8 cellular contexts compared by ENCODE assay signal in the genomic region with DNA sequence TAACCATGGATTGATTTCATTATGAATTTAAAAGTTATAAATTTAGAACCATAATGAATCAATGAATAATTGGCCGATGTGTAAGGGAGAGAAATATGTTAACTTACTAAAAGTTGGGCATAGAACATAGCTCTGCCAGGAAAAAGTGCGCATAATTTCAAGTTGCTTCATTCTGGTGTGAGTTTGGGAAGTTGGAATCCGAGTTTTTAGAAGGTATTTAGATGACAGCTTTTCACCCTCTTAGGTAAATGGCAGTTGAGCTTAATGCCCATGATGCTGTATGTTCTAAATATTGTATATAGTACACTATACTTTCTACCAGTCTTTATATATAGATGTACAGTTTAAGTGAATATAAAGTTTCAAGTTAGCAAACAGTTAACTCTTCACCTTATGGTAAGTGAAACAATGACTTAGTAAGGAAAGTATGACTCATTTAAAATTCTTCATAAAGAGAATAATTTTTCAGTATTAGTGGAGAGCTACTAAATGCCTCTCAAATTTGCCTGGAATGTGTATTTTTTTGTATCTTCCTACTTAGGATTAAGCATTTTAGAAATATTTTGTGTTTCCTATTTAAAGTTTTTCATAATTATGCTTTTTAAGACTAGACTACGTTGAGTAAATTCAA. TPM values are rescaled to one million over a fixed set of nuclear protein-coding genes. Genes with fewer than 3 reads are reported as not detected.
A peak's percentile ranks its signal among the peaks of the same experiment; 100 is the strongest.
DNase-seq lines count a peak whose midpoint lies in the region; ATAC-seq and TF ChIP-seq lines count a peak whose summit lies in the region.

No MANE protein-coding gene starts in this region.

- no peaks in the 10 kb centered on the region for H3K36me3 Mint-ChIP-seq in mesothelial cell of epicardium

- H3K18ac ChIP-seq in IMR-90 (ENCODE audit: low read depth, low read length) = no peak overlapping the region

- H3K27me3 Mint-ChIP-seq in mesothelial cell of epicardium (ENCODE audit: low read depth) = no peaks in the 10 kb centered on the region

- H2BK20ac ChIP-seq in IMR-90 (ENCODE audit: low read depth, low read length) = no peak overlapping the region

- H4K91ac ChIP-seq in IMR-90 (ENCODE audit: insufficient read depth, low read depth, low read length) = no peak overlapping the region

- H4K20me1 ChIP-seq in BLaER1 = peaks cover 31% of the 10 kb centered on the region; the same call in 1 of the 2 replicates
- H4K20me1 ChIP-seq in IMR-90 (ENCODE audit: insufficient read depth, low read length) = no peaks in the 10 kb centered on the region

- peaks cover 13 to 29% of the 10 kb centered on the region in 2 experiments; a peak in 3 of 4 replicates for H3K79me1 ChIP-seq in IMR-90 (ENCODE audit: low read depth in 1 of 2, low read length in 2 of 2)

- H3K9me3 Mint-ChIP-seq in mesothelial cell of epicardium = no peaks in the 10 kb centered on the region

- TF ChIP-seq CTCF in IMR-90 (conservative IDR thresholded peaks at IDR 0.05; ENCODE audit: low read depth, low read length) = no peak
- TF ChIP-seq CTCF in breast epithelium (IDR thresholded peaks at IDR 0.05) = no peak
- no peak for TF ChIP-seq CTCF in mesothelial cell of epicardium (IDR thresholded peaks at IDR 0.05; ENCODE audit: unreplicated experiment)

- H3K27me3 ChIP-seq in BLaER1 (no peaks in the 10 kb centered on the region), IMR-90 (ENCODE audit: control insufficient read depth, insufficient read depth, low read length) (no peaks in the 10 kb centered on the region), breast epithelium (no peaks in the 10 kb centered on the region)

- no peak overlapping the region; the same call in 1 of the 2 replicates for H3K4ac ChIP-seq in IMR-90 (ENCODE audit: low read depth, low read length)

- H3K4me1 ChIP-seq in BLaER1 (peaks cover 31% of the 10 kb centered on the region), IMR-90 (ENCODE audit: control insufficient read depth, insufficient read depth, low read length) (peaks cover 3% of the 10 kb centered on the region; the same call in 1 of the 2 replicates), breast epithelium (no peaks in the 10 kb centered on the region)

- H2AK5ac ChIP-seq in IMR-90 (ENCODE audit: low read depth, low read length) = no peak overlapping the region

- ATAC-seq in IMR-90 (ENCODE audit: low read depth) (no peak), HG03457 (IDR thresholded peaks at IDR 0.05; ENCODE audit: unreplicated experiment) (no peak), GM19395 (IDR thresholded peaks at IDR 0.05; ENCODE audit: unreplicated experiment) (no peak)

- H3K23ac ChIP-seq in IMR-90 (ENCODE audit: low read depth, low read length) = peak overlapping the region; percentile 19; the same call in 1 of the 2 replicates

- WGBS in IMR-90 (ENCODE audit: extremely low coverage in 2 of 2, insufficient read length in 1 of 2), 2 experiments = no CpG with 5 or more reads among the region's 4 CpGs

- H3K14ac ChIP-seq in IMR-90 (replicated peaks; ENCODE audit: low read depth, low read length) = no peak overlapping the region

- no peak overlapping the region for H4K8ac ChIP-seq in IMR-90 (ENCODE audit: low read depth in 2 of 2, low read length in 2 of 2)

- TF ChIP-seq POLR2A in IMR-90 (IDR thresholded peaks at IDR 0.05; ENCODE audit: low read depth, low read length) (no peak), breast epithelium (IDR thresholded peaks at IDR 0.05) (no peak)

- TF ChIP-seq RAD21 in IMR-90 (IDR thresholded peaks at IDR 0.05; ENCODE audit: low read length) = no peak

- DNase-seq in IMR-90 = no peak
- DNase-seq in breast epithelium (ENCODE audit: low spot score in 2 of 2) = no peak
- DNase-seq in mesothelial cell of epicardium (ENCODE audit: low spot score in 2 of 2, unreplicated experiment in 2 of 2) = no peak
- no peak for DNase-seq in NCI-H2227 (lab: John Stamatoyannopoulos, UW; ENCODE audit: unreplicated experiment)
- DNase-seq in anterior cingulate cortex (lab: John Stamatoyannopoulos, UW) = no peak

- H2AK9ac ChIP-seq in IMR-90 (replicated peaks; ENCODE audit: low read depth, low read length, poor library complexity) = no peak overlapping the region

- in situ Hi-C loops in IMR-90 (cut with MboI; ENCODE audit: low sequenced_read_pairs) = no loop called here

- POLR2A ChIA-PET in IMR-90 (lab: Charles Lee; ENCODE audit: unreplicated experiment) = interaction anchor here (0.6 kb wide), 1 partner anchor 51 kb away, joined by 4 read pairs; no protein-coding TSS in a partner anchor

- no peak overlapping the region; the same call in 1 of the 2 replicates for H2BK120ac ChIP-seq in IMR-90 (ENCODE audit: low read depth, low read length)

- peaks cover 11% of the 10 kb centered on the region for H3K9me1 ChIP-seq in IMR-90 (ENCODE audit: insufficient read depth, low read length)

- no peak overlapping the region for H2AFZ ChIP-seq in IMR-90 (replicated peaks; ENCODE audit: low read length, poor library complexity)

- no peaks in the 10 kb centered on the region for H3K9me3 ChIP-seq in BLaER1
- H3K9me3 ChIP-seq in IMR-90 (ENCODE audit: control insufficient read depth, insufficient read depth, low read length) = no peaks in the 10 kb centered on the region
- H3K9me3 ChIP-seq in breast epithelium = no peaks in the 10 kb centered on the region

- H3K4me2 ChIP-seq in BLaER1 (peak overlapping the region; percentile 56), IMR-90 (ENCODE audit: low read depth, low read length) (peak overlapping the region; percentile 96)

- H3K4me3 Mint-ChIP-seq in mesothelial cell of epicardium = peak overlapping the region; percentile 92

- peak overlapping the region; percentile 84; the same call in 1 of the 2 replicates for H3K9ac ChIP-seq in BLaER1
- no peak overlapping the region for H3K9ac ChIP-seq in IMR-90 (ENCODE audit: low read depth, low read length)

- no peak overlapping the region for H3K27ac ChIP-seq in BLaER1
- H3K27ac ChIP-seq in IMR-90 (ENCODE audit: insufficient read depth, low read length) = no peak overlapping the region
- no peak overlapping the region for H3K27ac ChIP-seq in breast epithelium

- CTCF ChIA-PET in IMR-90 (lab: Yijun Ruan, JAX) = no interaction called here

- peak overlapping the region; percentile 94 for H3K27ac Mint-ChIP-seq in mesothelial cell of epicardium

- no peak overlapping the region for H3K56ac ChIP-seq in IMR-90 (ENCODE audit: extremely low read depth, insufficient read depth, low read length)

- H4K5ac ChIP-seq in IMR-90 (ENCODE audit: low read depth, low read length) = no peak overlapping the region

- intact Hi-C loops in IMR-90 (cut with micrococcal nuclease) = loop anchor here (2.0 to 5.0 kb wide), 5 partner anchors 37 to 358 kb away; no protein-coding TSS in a partner anchor
- intact Hi-C loops in breast epithelium (cut with DNase I; ENCODE audit: low total_unique reads) = no loop called here

- H3K4me3 ChIP-seq in BLaER1 = peak overlapping the region; percentile 81
- H3K4me3 ChIP-seq in IMR-90 (ENCODE audit: insufficient read depth, low read depth, low read length) = no peak overlapping the region
- peak overlapping the region; percentile 69 to 94 (median 89) for H3K4me3 ChIP-seq in breast epithelium

- peaks cover 23% of the 10 kb centered on the region; the same call in 1 of the 2 replicates for H3K36me3 ChIP-seq in BLaER1
- H3K36me3 ChIP-seq in IMR-90 (ENCODE audit: control insufficient read depth, insufficient read depth, low read length) = no peaks in the 10 kb centered on the region
- no peaks in the 10 kb centered on the region for H3K36me3 ChIP-seq in breast epithelium

- H3K4me1 Mint-ChIP-seq in mesothelial cell of epicardium = peaks cover 32% of the 10 kb centered on the region

- BruUV-seq in IMR-90 (replicated peaks; lab: Mats Ljungman, UMichigan) = no TSS peak

- H2BK5ac ChIP-seq in IMR-90 (ENCODE audit: low read depth, low read length, poor library complexity, severe bottlenecking) = no peak overlapping the region

- dilution Hi-C loops in IMR-90 (cut with HindIII; ENCODE audit: low sequenced_read_pairs, unreplicated experiment) = no loop called here

- no peak overlapping the region for H2BK15ac ChIP-seq in IMR-90 (ENCODE audit: low read depth, low read length)

TF ChIP-seq in IMR-90, 13 proteins besides CTCF, POLR2A, EP300 and RAD21:
- TF ChIP-seq SMC3 (IDR thresholded peaks at IDR 0.05; ENCODE audit: low read depth, low read length) (no peak), FOS (IDR thresholded peaks at IDR 0.05; ENCODE audit: low read depth, low read length) (peak; percentile 24; the same call in 1 of the 2 replicates)

RNA-seq across cellular contexts. Expression of gene C1GALT1, which starts 1.6 kb away (rescaled TPM):
- total RNA-seq in IMR-90 (2012; rRNA removed) (12.2 and 23.1 TPM in 2 replicates), breast epithelium (10 to 100 TPM; 30.8 to 35.5 (median 34.7) TPM), mesothelial cell of epicardium (32.7 to 36.9 TPM (median 36.8 TPM) in 3 replicates)
- 9.9 and 11.6 TPM in 2 replicates for polyA plus RNA-seq in IMR-90 (2012; rRNA removed)
- 8.5 and 15.2 TPM in 2 replicates for polyA plus RNA-seq in IMR-90 (2012; cell fraction: cytosol; rRNA removed)
- 1.8 and 6.6 TPM in 2 replicates for polyA plus RNA-seq in IMR-90 (2012; cell fraction: nucleus; rRNA removed; ENCODE audit: low replicate concordance)
